Comparison of ENCODE assay signal across 8 cellular contexts in genomic region chrX:30735839-30736238, GRCh38.
DNase-seq lines count a peak whose midpoint lies in the region; ATAC-seq, FAIRE-seq and TF ChIP-seq lines count a peak whose summit lies in the region.

No MANE protein-coding gene starts in this region.

- in situ Hi-C loops in G401 (cut with HindIII; ENCODE audit: low sequenced_read_pairs): no loop called here

- H3K27ac ChIP-seq in SJCRH30 (no peak overlapping the region), heart left ventricle (no peak overlapping the region), small intestine (ENCODE audit: low read depth in 1 of 2, low read length in 1 of 2) (no peak overlapping the region)

- intact Hi-C loops in heart left ventricle (cut with DNase I): no loop called here

- H3K27me3 ChIP-seq in SJCRH30: no peaks in the 10 kb centered on the region
- H3K27me3 ChIP-seq in heart left ventricle: peaks cover 0 to 3% (median 0%) of the 10 kb centered on the region in 9 donors
- H3K27me3 ChIP-seq in small intestine (ENCODE audit: control insufficient read depth in 2 of 2, insufficient read depth in 2 of 2, low read length in 2 of 2): no peaks in the 10 kb centered on the region

- peak; percentile 93 for ATAC-seq in GM21526 (IDR thresholded peaks at IDR 0.05; ENCODE audit: low FRiP score, unreplicated experiment)
- no peak for ATAC-seq in heart left ventricle

- DNase-seq in G401 (ENCODE audit: low spot score) (peak; percentile 16), HuH-7.5 (ENCODE audit: low spot score) (peak; percentile 12), SJCRH30 (peak; percentile 32 to 73), heart left ventricle (peak in 2 of 5 donors; percentile 6 to 22), small intestine (peak; percentile 57), NCI-H1105 (lab: John Stamatoyannopoulos, UW) (no peak)
- DNase-seq in activated effector memory CD4-positive, alpha-beta T cell treated with Interleukin-2 at 50 U/mL for 16 hours: peak; percentile 42

- no peaks in the 10 kb centered on the region for H3K36me3 ChIP-seq in SJCRH30
- no peaks in the 10 kb centered on the region for H3K36me3 ChIP-seq in heart left ventricle
- no peaks in the 10 kb centered on the region for H3K36me3 ChIP-seq in small intestine (ENCODE audit: control insufficient read depth in 2 of 2, insufficient read depth in 2 of 2, low read length in 2 of 2)

- H3K4me1 ChIP-seq in SJCRH30 (no peaks in the 10 kb centered on the region), heart left ventricle (peaks cover 0 to 3% (median 0%) of the 10 kb centered on the region in 12 donors), small intestine (ENCODE audit: control insufficient read depth in 2 of 2, insufficient read depth in 1 of 2, low read depth in 1 of 2, low read length in 1 of 2) (no peaks in the 10 kb centered on the region)

- 11 to 17% (median 13%) methylated on average over 6 of the region's 6 CpGs for WGBS in heart left ventricle, 4 donors
- 9 to 14% (median 10%) methylated on average over 6 of the region's 6 CpGs for WGBS in small intestine, 3 donors

- no peak for FAIRE-seq in small intestine (lab: Jason Lieb, UNC)

- no peak for TF ChIP-seq POLR2A in heart left ventricle (IDR thresholded peaks at IDR 0.05)

- H3K4me3 ChIP-seq in SJCRH30 (no peak overlapping the region), heart left ventricle (no peak overlapping the region), small intestine (ENCODE audit: low read depth in 1 of 2, low read length in 2 of 2) (no peak overlapping the region)

- H3K9me3 ChIP-seq in SJCRH30 (replicated peaks): no peaks in the 10 kb centered on the region
- no peaks in the 10 kb centered on the region for H3K9me3 ChIP-seq in heart left ventricle
- no peaks in the 10 kb centered on the region for H3K9me3 ChIP-seq in small intestine (ENCODE audit: control insufficient read depth, low read depth)

- peak in 11 of 12 donors; percentile 30 to 65 (median 48) for TF ChIP-seq CTCF in heart left ventricle (IDR thresholded peaks at IDR 0.05)
